Comparison of ENCODE assay signal across 10 cellular contexts in the genomic region with DNA sequence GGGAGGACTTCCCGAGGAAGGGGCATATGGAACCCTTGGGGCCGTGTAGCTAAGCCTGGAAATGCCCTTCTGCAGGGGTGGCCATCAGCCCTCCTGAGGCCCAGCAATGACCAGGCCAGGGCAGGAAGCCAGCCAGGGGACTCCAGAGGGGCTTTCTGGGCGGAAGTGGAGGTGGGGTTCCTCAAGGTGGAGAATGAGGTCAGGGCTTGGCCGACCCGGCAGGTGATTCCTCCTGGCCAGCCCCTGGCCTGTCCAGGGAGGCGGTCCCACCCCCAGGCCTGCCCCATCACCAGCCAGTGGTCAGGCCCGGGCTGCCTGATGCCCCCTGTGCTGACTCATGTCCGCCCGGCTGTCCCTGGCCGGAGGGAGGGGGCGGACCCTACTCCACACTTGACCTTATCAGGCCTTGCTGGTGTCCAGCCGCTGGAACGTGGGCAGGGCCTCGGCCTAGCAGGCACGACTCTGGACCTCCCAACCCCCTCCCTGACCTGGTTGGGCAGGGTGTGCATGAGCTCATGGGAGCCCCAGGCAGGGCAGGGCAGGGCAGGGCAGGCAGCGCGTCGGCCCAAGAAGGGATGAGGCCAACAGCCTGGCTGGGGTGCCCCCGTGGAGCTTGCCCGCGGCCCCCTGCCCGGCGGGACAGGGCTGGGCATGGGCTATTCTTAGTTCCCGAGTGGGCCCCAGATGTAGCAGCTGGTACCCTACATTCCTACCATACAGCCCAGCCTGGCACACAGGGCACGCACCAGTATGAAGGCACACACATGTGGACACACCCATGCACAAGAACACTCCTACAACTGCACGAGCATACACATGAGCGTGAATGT. TPM values are rescaled to one million over a fixed set of nuclear protein-coding genes. Genes with fewer than 3 reads are reported as not detected.
DNase-seq lines count a peak whose midpoint lies in the region; ATAC-seq and TF ChIP-seq lines count a peak whose summit lies in the region.
"Had no signal": no experiment of that assay in that cellular context is flagged by ENCODE, and none has a peak within 500 bp of the region (broad histone marks: within the 10 kb centered on the region; RNA-seq: fewer than 3 reads in every experiment).

No MANE protein-coding gene starts in this region.

- no peaks in the 10 kb centered on the region for H3K9me2 ChIP-seq in SK-N-SH

- POLR2A ChIA-PET in SK-N-SH (lab: Yijun Ruan, JAX) = interaction anchor here (0.6 kb wide), 1 partner anchor 20 kb away, joined by 3 read pairs; no protein-coding TSS in a partner anchor
- POLR2A ChIA-PET in activated CD8-positive, alpha-beta T cell treated with anti-CD3 and anti-CD28 coated beads for 36 hours (lab: Charles Lee) = interaction anchor here (1.3 kb wide), 1 partner anchor 27 kb away, joined by 4 read pairs; no protein-coding TSS in a partner anchor

- no peaks in the 10 kb centered on the region for H3K27me3 ChIP-seq in SK-N-SH (ENCODE audit: insufficient read depth)
- H3K27me3 ChIP-seq in gastroesophageal sphincter = peaks cover 2% of the 10 kb centered on the region

- TF ChIP-seq EP300 in SK-N-SH (IDR thresholded peaks at IDR 0.05; ENCODE audit: borderline replicate concordance in 1 of 2, low read depth in 1 of 2, low read length in 1 of 2) = no peak
- TF ChIP-seq EP300 in gastroesophageal sphincter (IDR thresholded peaks at IDR 0.05) = no peak

- no peak overlapping the region for H2AFZ ChIP-seq in SK-N-SH (ENCODE audit: low read depth)

- no peak overlapping the region for H3K4me3 Mint-ChIP-seq in activated CD8-positive, alpha-beta T cell treated with anti-CD3 and anti-CD28 coated beads for 36 hours

- H3K9me3 Mint-ChIP-seq in activated CD8-positive, alpha-beta T cell treated with anti-CD3 and anti-CD28 coated beads for 36 hours = peaks cover 2% of the 10 kb centered on the region

- H3K27ac ChIP-seq in SK-N-SH (ENCODE audit: low read depth in 2 of 2, low read length in 1 of 2) (no peak overlapping the region), gastroesophageal sphincter (peak overlapping the region in 3 of 4 donors; percentile 64 to 71 (median 66))

- no peaks in the 10 kb centered on the region for H3K9me3 ChIP-seq in SK-N-SH
- peaks cover 0 to 8% (median 0%) of the 10 kb centered on the region in 3 donors for H3K9me3 ChIP-seq in gastroesophageal sphincter

- peaks cover 2% of the 10 kb centered on the region for H3K36me3 Mint-ChIP-seq in activated CD8-positive, alpha-beta T cell treated with anti-CD3 and anti-CD28 coated beads for 36 hours (ENCODE audit: low read depth)

- peaks cover 0 to 7% of the 10 kb centered on the region in 2 experiments; a peak in 2 of 4 replicates for H3K4me1 ChIP-seq in SK-N-SH (ENCODE audit: control insufficient read depth in 1 of 2, insufficient read depth in 2 of 2, low read depth in 1 of 2, low read length in 1 of 2)
- peaks cover 0 to 22% (median 5%) of the 10 kb centered on the region in 3 donors for H3K4me1 ChIP-seq in gastroesophageal sphincter

- no peaks in the 10 kb centered on the region for H3K79me2 ChIP-seq in SK-N-SH (ENCODE audit: insufficient read depth)

- H3K27me3 Mint-ChIP-seq in activated CD8-positive, alpha-beta T cell treated with anti-CD3 and anti-CD28 coated beads for 36 hours = peaks cover 2% of the 10 kb centered on the region

- H3K4me3 ChIP-seq in SK-N-SH (ENCODE audit: low read depth in 2 of 2, low read length in 1 of 2) (no peak overlapping the region), gastroesophageal sphincter (no peak overlapping the region)

- DNase-seq in SK-N-SH (peak; percentile 58), myocyte (ENCODE audit: low read depth) (peak; percentile 99), T-helper 2 cell (no peak)
- no peak for DNase-seq in activated CD8-positive, alpha-beta memory T cell treated with anti-CD3 and anti-CD28 coated beads for 24 hours
- no peak for DNase-seq in activated CD8-positive, alpha-beta T cell treated with anti-CD3 and anti-CD28 coated beads for 36 hours
- DNase-seq: 8988T, NCI-H1436 treated with DMSO at 0.1 percent for 48 hours had no signal

- no peaks in the 10 kb centered on the region for H3F3A ChIP-seq in SK-N-SH (replicated peaks; ENCODE audit: insufficient read depth)

- intact Hi-C loops in activated CD8-positive, alpha-beta T cell treated with anti-CD3 and anti-CD28 coated beads for 36 hours (cut with micrococcal nuclease) = no loop called here

- no peak overlapping the region for H3K9ac ChIP-seq in SK-N-SH

- no peaks in the 10 kb centered on the region for H4K20me1 ChIP-seq in SK-N-SH (ENCODE audit: insufficient read depth)

- WGBS in SK-N-SH (ENCODE audit: low lambda C conversion rate) = 100% methylated on average over 3 of the region's 27 CpGs
- 54% methylated on average over 2 of the region's 27 CpGs; no CpG with 5 or more reads in 1 of the 2 donors for WGBS in gastroesophageal sphincter (ENCODE audit: low coverage in 1 of 2), 2 donors

- H3K27ac Mint-ChIP-seq in activated CD8-positive, alpha-beta T cell treated with anti-CD3 and anti-CD28 coated beads for 36 hours = no peak overlapping the region

- TF ChIP-seq CTCF in SK-N-SH (IDR thresholded peaks at IDR 0.05) (no peak), gastroesophageal sphincter (IDR thresholded peaks at IDR 0.05) (no peak)
- no peak for TF ChIP-seq CTCF in activated CD8-positive, alpha-beta T cell treated with anti-CD3 and anti-CD28 coated beads for 36 hours (IDR thresholded peaks at IDR 0.05)

- peak in 1 of 2 donors; percentile 3 for TF ChIP-seq POLR2A in gastroesophageal sphincter (IDR thresholded peaks at IDR 0.05)

- CTCF ChIA-PET in SK-N-SH (lab: Yijun Ruan, JAX) = interaction anchor here (0.6 to 0.7 kb wide), 3 partner anchors 23 to 124 kb away, joined by 3 read pairs; no protein-coding TSS in a partner anchor
- CTCF ChIA-PET in activated CD8-positive, alpha-beta T cell treated with anti-CD3 and anti-CD28 coated beads for 36 hours (lab: Charles Lee) = interaction anchor here (0.8 to 1.5 kb wide), 3 partner anchors 68 to 280 kb away, joined by 3 read pairs; no protein-coding TSS in a partner anchor

- H3K36me3 ChIP-seq in SK-N-SH (replicated peaks in 1 of 2; ENCODE audit: control insufficient read depth in 1 of 2, insufficient read depth in 2 of 2, low read length in 1 of 2) (no peaks in the 10 kb centered on the region), gastroesophageal sphincter (no peaks in the 10 kb centered on the region)

- H3K4me2 ChIP-seq in SK-N-SH = no peak overlapping the region

- TF ChIP-seq RAD21 in SK-N-SH (IDR thresholded peaks at IDR 0.05; ENCODE audit: low read length) = no peak

- ATAC-seq in SK-N-SH treated with all-trans-retinoic acid at 6 μM for 48 hours (no peak), gastroesophageal sphincter (peak; percentile 83), GM21529 (IDR thresholded peaks at IDR 0.05; ENCODE audit: unreplicated experiment) (no peak)
- no peak for ATAC-seq in activated CD8-positive, alpha-beta T cell treated with anti-CD3 and anti-CD28 coated beads for 36 hours

- peaks cover 2% of the 10 kb centered on the region for H3K4me1 Mint-ChIP-seq in activated CD8-positive, alpha-beta T cell treated with anti-CD3 and anti-CD28 coated beads for 36 hours (ENCODE audit: low read depth)

TF ChIP-seq in SK-N-SH, 30 proteins besides CTCF, POLR2A, EP300 and RAD21 (continues in another document):
- no peak for TF ChIP-seq RFX5 (IDR thresholded peaks at IDR 0.05; ENCODE audit: low read length)
- no peak for TF ChIP-seq ELF1 (IDR thresholded peaks at IDR 0.05)
- no peak for TF ChIP-seq MEF2A (IDR thresholded peaks at IDR 0.05; ENCODE audit: borderline replicate concordance, low read depth)
- no peak for TF ChIP-seq RXRA (IDR thresholded peaks at IDR 0.05; ENCODE audit: borderline replicate concordance, low read depth)
- TF ChIP-seq RCOR1 (IDR thresholded peaks at IDR 0.05; ENCODE audit: low read length) = no peak
- no peak for TF ChIP-seq SMC3 (IDR thresholded peaks at IDR 0.05; ENCODE audit: low read depth, low read length)
- no peak for TF ChIP-seq MXI1 (IDR thresholded peaks at IDR 0.05; ENCODE audit: low read depth, low read length)
- TF ChIP-seq NRF1 (IDR thresholded peaks at IDR 0.05; ENCODE audit: low read depth, low read length) = no peak

TF ChIP-seq in SK-N-SH treated with all-trans-retinoic acid at 6 μM for 48 hours, 23 proteins besides CTCF, POLR2A, EP300 and RAD21 (continues in another document):
- TF ChIP-seq ZFP30 (CRISPR knock-in tag; IDR thresholded peaks at IDR 0.05) (no peak), TCF4 (CRISPR knock-in tag; IDR thresholded peaks at IDR 0.05; ENCODE audit: borderline replicate concordance) (no peak), ZFP3 (CRISPR knock-in tag; IDR thresholded peaks at IDR 0.05) (no peak), TOX (CRISPR knock-in tag; IDR thresholded peaks at IDR 0.05; ENCODE audit: borderline replicate concordance) (no peak), BACH2 (CRISPR knock-in tag; IDR thresholded peaks at IDR 0.05; ENCODE audit: borderline replicate concordance) (no peak), ZNF70 (CRISPR knock-in tag; IDR thresholded peaks at IDR 0.05) (no peak)
- TF ChIP-seq, protein P1, sequence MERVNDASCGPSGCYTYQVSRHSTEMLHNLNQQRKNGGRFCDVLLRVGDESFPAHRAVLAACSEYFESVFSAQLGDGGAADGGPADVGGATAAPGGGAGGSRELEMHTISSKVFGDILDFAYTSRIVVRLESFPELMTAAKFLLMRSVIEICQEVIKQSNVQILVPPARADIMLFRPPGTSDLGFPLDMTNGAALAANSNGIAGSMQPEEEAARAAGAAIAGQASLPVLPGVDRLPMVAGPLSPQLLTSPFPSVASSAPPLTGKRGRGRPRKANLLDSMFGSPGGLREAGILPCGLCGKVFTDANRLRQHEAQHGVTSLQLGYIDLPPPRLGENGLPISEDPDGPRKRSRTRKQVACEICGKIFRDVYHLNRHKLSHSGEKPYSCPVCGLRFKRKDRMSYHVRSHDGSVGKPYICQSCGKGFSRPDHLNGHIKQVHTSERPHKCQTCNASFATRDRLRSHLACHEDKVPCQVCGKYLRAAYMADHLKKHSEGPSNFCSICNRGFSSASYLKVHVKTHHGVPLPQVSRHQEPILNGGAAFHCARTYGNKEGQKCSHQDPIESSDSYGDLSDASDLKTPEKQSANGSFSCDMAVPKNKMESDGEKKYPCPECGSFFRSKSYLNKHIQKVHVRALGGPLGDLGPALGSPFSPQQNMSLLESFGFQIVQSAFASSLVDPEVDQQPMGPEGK (CRISPR knock-in tag; IDR thresholded peaks at IDR 0.05; ENCODE audit: borderline replicate concordance) = no peak

RNA-seq across cellular contexts. Expression of a gene that starts 35.9 kb away (rescaled TPM):
- polyA plus RNA-seq in SK-N-SH (2012; rRNA removed) = 4,089 and 4,976 TPM in 2 replicates
- polyA plus RNA-seq in SK-N-SH (2012; cell fraction: cytosol; rRNA removed) = 3,345 and 4,370 TPM in 2 replicates
- 1,624 and 1,631 TPM in 2 replicates for polyA plus RNA-seq in SK-N-SH (2012; cell fraction: nucleus; rRNA removed)
- total RNA-seq in gastroesophageal sphincter = 1,000 to 10,000 TPM; 1,539 to 2,425 (median 1,793) TPM
- total RNA-seq in myocyte = 1,239 and 1,524 TPM in 2 replicates
- polyA plus RNA-seq in myocyte (2012) = 2,014 TPM
- total RNA-seq in activated CD8-positive, alpha-beta T cell treated with anti-CD3 and anti-CD28 coated beads for 36 hours = 1,000 to 10,000 TPM; 3,563 to 3,599 TPM

RNA-seq across cellular contexts. Expression of a gene that starts 38.7 kb away (rescaled TPM):
- 0.19 and 0.44 TPM in 2 replicates for polyA plus RNA-seq in SK-N-SH (2012; rRNA removed)
- 0.06 and 0.16 TPM in 2 replicates for polyA plus RNA-seq in SK-N-SH (2012; cell fraction: cytosol; rRNA removed)
- polyA plus RNA-seq in SK-N-SH (2012; cell fraction: nucleus; rRNA removed) = 0.11 and 0.16 TPM in 2 replicates
- 10 to 100 TPM in 3 of 4 donors, 1 to 10 TPM in 1; 7.1 to 27.9 (median 15.1) TPM for total RNA-seq in gastroesophageal sphincter
- 6.7 and 10.2 TPM in 2 replicates for total RNA-seq in myocyte
- polyA plus RNA-seq in myocyte (2012) = 19.4 TPM
- total RNA-seq in activated CD8-positive, alpha-beta T cell treated with anti-CD3 and anti-CD28 coated beads for 36 hours = 1 to 10 TPM; 1.7 to 3.0 TPM

Comparison
In these comparisons a context has a peak if more than half of its experiments do, and no peak if none do; other contexts are left out.
1. DNase-seq: peak in SK-N-SH (single experiment) and myocyte (single experiment); none in T-helper 2 cell (0 of 5), activated CD8-positive, alpha-beta memory T cell treated with anti-CD3 and anti-CD28 coated beads for 24 hours (single experiment) and activated CD8-positive, alpha-beta T cell treated with anti-CD3 and anti-CD28 coated beads for 36 hours (single experiment).
2. H3K27ac ChIP-seq: peak in gastroesophageal sphincter (3 of 4); none in SK-N-SH (0 of 2).